9 cellular contexts compared by ENCODE assay signal in the genomic region with DNA sequence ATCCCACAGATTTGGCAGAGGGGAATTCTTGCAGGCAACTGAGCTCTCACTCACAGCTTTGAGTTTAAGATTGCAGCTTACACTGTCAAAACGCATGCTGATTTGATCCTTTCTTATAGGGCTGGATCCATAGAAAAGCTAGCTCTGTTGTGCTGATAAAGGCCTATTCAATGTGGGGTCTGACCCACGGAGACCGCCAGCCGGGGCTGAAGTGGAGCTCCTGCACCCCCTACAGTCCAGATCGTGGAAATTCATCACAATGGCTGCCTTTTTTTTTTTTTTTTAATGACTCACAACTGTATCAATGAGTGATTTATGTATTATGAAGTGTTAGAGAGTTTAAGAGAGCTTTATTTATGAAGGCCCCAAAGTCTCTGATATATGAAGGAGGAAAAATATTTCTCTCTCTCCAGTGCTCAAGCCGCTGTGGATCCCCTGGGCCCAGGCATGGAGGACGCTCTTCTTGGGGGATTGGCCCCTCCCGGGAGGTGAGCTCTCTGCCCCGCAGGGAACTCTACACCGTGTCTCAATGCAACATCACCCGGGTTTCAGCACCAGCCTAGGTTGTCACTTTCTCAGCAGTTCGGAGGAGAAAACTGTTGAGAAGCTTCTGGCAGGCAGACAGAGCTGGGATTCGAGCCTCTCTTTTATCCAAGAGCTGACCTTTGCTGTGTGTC.
A peak's percentile ranks its signal among the peaks of the same experiment; 100 is the strongest.
DNase-seq lines count a peak whose midpoint lies in the region; ATAC-seq and TF ChIP-seq lines count a peak whose summit lies in the region.
"Had no signal": no experiment of that assay in that cellular context is flagged by ENCODE, and none has a peak within 500 bp of the region (broad histone marks: within the 10 kb centered on the region; RNA-seq: fewer than 3 reads in every experiment).

No MANE protein-coding gene starts in this region.

- peak; percentile 4 for DNase-seq in COLO829 (ENCODE audit: low spot score)
- DNase-seq in NCI-H1105 (lab: John Stamatoyannopoulos, UW), result peak; percentile 27
- peak in 1 of 2 donors; percentile 23 for DNase-seq in cardiac fibroblast (ENCODE audit: low read depth in 2 of 2)
- peak; percentile 71 for DNase-seq in medulla oblongata (ENCODE audit: extremely low spot score)
- DNase-seq in stimulated activated CD4-positive, alpha-beta T cell treated with anti-CD3 and anti-CD28 coated beads, Interleukin-2, amount 100 ng/mL, for 24 hours, result no peak
- DNase-seq in GM20000 (ENCODE audit: low spot score), result no peak
- DNase-seq: activated CD4-positive, alpha-beta T cell treated with anti-CD3 and anti-CD28 coated beads, Interleukin-2, amount 50 U/mL, for 1 hour had no signal

- H3K4me3 ChIP-seq in cardiac fibroblast (replicated peaks in 1 of 2; ENCODE audit: low read depth in 2 of 2, low read length in 2 of 2), result no peak overlapping the region

- ATAC-seq in GM19351 (IDR thresholded peaks at IDR 0.05; ENCODE audit: unreplicated experiment), result no peak
- ATAC-seq in GM18873 (IDR thresholded peaks at IDR 0.05; ENCODE audit: low FRiP score, unreplicated experiment), result no peak

- TF ChIP-seq CTCF in cardiac fibroblast (IDR thresholded peaks at IDR 0.05; ENCODE audit: low read depth, low read length) (peak; percentile 29), GM20000 (IDR thresholded peaks at IDR 0.05; ENCODE audit: extremely low read depth, missing control alignments) (no peak)

Comparison
In these comparisons a context has a peak if more than half of its experiments do, and no peak if none do; other contexts are left out.
1. DNase-seq: peak in COLO829 (single experiment), NCI-H1105 (single experiment) and medulla oblongata (single experiment); none in stimulated activated CD4-positive, alpha-beta T cell treated with anti-CD3 and anti-CD28 coated beads, Interleukin-2, amount 100 ng/mL, for 24 hours (0 of 2) and GM20000 (single experiment).